Comparison of ENCODE assay signal across 15 cellular contexts in genomic region chr15:52434885-52435284, GRCh38.
DNase-seq lines count a peak whose midpoint lies in the region; ATAC-seq and TF ChIP-seq lines count a peak whose summit lies in the region.
"Had no signal": no experiment of that assay in that cellular context is flagged by ENCODE, and none has a peak within 500 bp of the region (broad histone marks: within the 10 kb centered on the region; RNA-seq: fewer than 3 reads in every experiment).

No MANE protein-coding gene starts in this region.

- H3K27ac ChIP-seq in heart left ventricle (peak overlapping the region in 3 of 12 donors; percentile 1 to 27 (median 22)), neutrophil (peak overlapping the region; percentile 19), psoas muscle (peak overlapping the region; percentile 65)

- H3K36me3 ChIP-seq in heart left ventricle (peaks cover 0 to 4% (median 0%) of the 10 kb centered on the region in 9 donors), neutrophil (peaks cover 6% of the 10 kb centered on the region), psoas muscle (ENCODE audit: insufficient read depth in 1 of 2, low read depth in 1 of 2) (no peaks in the 10 kb centered on the region)
- H3K36me3 ChIP-seq: HAP-1 had no signal

- H3K4me3 ChIP-seq in heart left ventricle (no peak overlapping the region), neutrophil (ENCODE audit: low read depth in 1 of 2, low read length in 1 of 2) (no peak overlapping the region), psoas muscle (no peak overlapping the region)
- H3K4me3 ChIP-seq: HAP-1 had no signal

- intact Hi-C loops in left ventricle myocardium superior (cut with micrococcal nuclease) (no loop called here), heart left ventricle (cut with DNase I) (loop anchor here in 1 of 10 donors (5.0 kb wide), 1 partner anchor 453 kb away; no protein-coding TSS in a partner anchor), psoas muscle (cut with DNase I) (no loop called here)

- H3K27me3 ChIP-seq in heart left ventricle, result no peaks in the 10 kb centered on the region
- H3K27me3 ChIP-seq in neutrophil, result no peaks in the 10 kb centered on the region
- no peaks in the 10 kb centered on the region for H3K27me3 ChIP-seq in psoas muscle (ENCODE audit: insufficient read depth in 3 of 3, low read length in 2 of 3)

- peaks cover 0 to 31% (median 13%) of the 10 kb centered on the region in 12 donors for H3K4me1 ChIP-seq in heart left ventricle
- H3K4me1 ChIP-seq in neutrophil (ENCODE audit: control insufficient read depth in 1 of 2, insufficient read depth in 1 of 2, low read depth in 1 of 2, low read length in 1 of 2), result peaks cover 30 to 44% of the 10 kb centered on the region in 2 experiments
- H3K4me1 ChIP-seq in psoas muscle, result peaks cover 45% of the 10 kb centered on the region

- ATAC-seq in left ventricle myocardium superior, result peak; percentile 42
- ATAC-seq in heart left ventricle, result no peak
- ATAC-seq in psoas muscle, result peak in 3 of 4 donors; percentile 51 to 71 (median 70)

- TF ChIP-seq CTCF in heart left ventricle (IDR thresholded peaks at IDR 0.05) (no peak), neutrophil (IDR thresholded peaks at IDR 0.05) (no peak), psoas muscle (IDR thresholded peaks at IDR 0.05) (no peak)

- 55 to 65% (median 65%) methylated on average over 3 of the region's 3 CpGs for WGBS in heart left ventricle, 4 donors
- WGBS in psoas muscle, 3 donors, result 53 to 71% (median 58%) methylated on average over 3 of the region's 3 CpGs

- DNase-seq in left ventricle myocardium superior (no peak), heart left ventricle (no peak), psoas muscle (no peak), UCSD-AML1 (lab: John Stamatoyannopoulos, UW; ENCODE audit: unreplicated experiment) (no peak), amniotic stem cell (lab: John Stamatoyannopoulos, UW) (no peak)
- DNase-seq in effector CD4-positive, alpha-beta T cell, result no peak
- DNase-seq: C1 segment of cervical spinal cord; Calu3; CD4-positive, alpha-beta memory T cell; COR-L47; DMS53; DMS79 treated with DMSO at 0.1 percent for 48 hours; GOT3 had no signal

- no peaks in the 10 kb centered on the region for H3K9me3 ChIP-seq in heart left ventricle
- H3K9me3 ChIP-seq in neutrophil, result no peaks in the 10 kb centered on the region
- no peaks in the 10 kb centered on the region for H3K9me3 ChIP-seq in psoas muscle
- H3K9me3 ChIP-seq: HAP-1 had no signal

- TF ChIP-seq POLR2A in heart left ventricle (IDR thresholded peaks at IDR 0.05), result no peak

Comparison
In these comparisons a context has a peak if more than half of its experiments do, and no peak if none do; other contexts are left out.
1. ATAC-seq: peak in left ventricle myocardium superior (single experiment) and psoas muscle (3 of 4); none in heart left ventricle (0 of 4).